ENCODE assay signal across 2 cellular contexts in the genomic region with DNA sequence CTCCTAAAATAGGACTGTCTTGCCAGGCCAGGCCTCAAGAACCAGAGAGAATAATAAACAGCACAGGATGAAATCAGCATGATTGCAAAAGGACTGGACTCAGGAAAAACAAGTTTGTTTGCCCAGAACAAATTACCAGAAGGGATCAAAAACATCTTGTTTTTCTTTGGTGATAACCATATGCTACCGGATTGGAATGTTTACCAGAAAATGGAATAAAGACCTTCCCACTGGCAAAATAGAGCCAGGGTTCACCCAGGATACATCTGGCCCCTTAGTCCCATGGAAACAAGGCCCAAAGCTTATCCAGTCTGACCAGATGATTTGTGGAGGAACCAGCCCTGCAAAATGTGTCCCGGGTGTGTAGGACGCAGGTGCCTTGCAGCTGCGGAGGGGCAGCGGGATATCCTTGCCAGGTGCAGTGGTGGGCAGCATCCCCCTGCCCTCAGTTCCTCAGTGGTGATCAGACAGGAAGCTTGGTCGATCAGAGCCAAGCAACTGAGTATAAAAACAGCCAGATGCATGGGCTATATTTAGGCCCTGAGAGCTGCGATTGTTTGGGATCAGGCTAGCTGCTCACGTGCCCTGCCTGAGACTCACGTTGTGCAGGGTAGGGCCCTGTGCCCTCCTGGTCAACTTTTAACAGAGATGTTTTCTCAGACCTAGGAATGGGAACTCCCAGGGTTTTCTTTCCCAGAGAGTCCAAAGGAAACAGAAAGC.
TF ChIP-seq lines count a peak whose summit lies in the region.

No MANE protein-coding gene starts in this region.

TF ChIP-seq in IMR-90, 13 proteins besides CTCF, POLR2A, EP300 and RAD21:
- no peak for TF ChIP-seq MXI1 (IDR thresholded peaks at IDR 0.05; ENCODE audit: borderline replicate concordance, low read depth, low read length)
- peak; percentile 82 for TF ChIP-seq BHLHE40 (IDR thresholded peaks at IDR 0.05; ENCODE audit: low read depth, low read length)
- peak; percentile 77 for TF ChIP-seq CEBPB (IDR thresholded peaks at IDR 0.05; ENCODE audit: low read depth, low read length)
- peak; percentile 67 for TF ChIP-seq USF2 (IDR thresholded peaks at IDR 0.05; ENCODE audit: low read depth, low read length)
- TF ChIP-seq MAZ (IDR thresholded peaks at IDR 0.05; ENCODE audit: borderline replicate concordance, low read depth, low read length): no peak
TF ChIP-seq in IMR-90: peak in this region for 3.

TF ChIP-seq in HepG2, 621 proteins besides CTCF, POLR2A, EP300 and RAD21 (continues in another document):
- TF ChIP-seq MAFF (IDR thresholded peaks at IDR 0.05; ENCODE audit: low read depth, low read length) (peak; percentile 27; the same call in 1 of the 2 replicates), ZSCAN25 (CRISPR knock-in tag; IDR thresholded peaks at IDR 0.05) (peak; percentile 53; the same call in 1 of the 2 replicates), ZBTB2 (CRISPR knock-in tag; IDR thresholded peaks at IDR 0.05; ENCODE audit: low read depth) (no peak), ZBTB20 (CRISPR knock-in tag; IDR thresholded peaks at IDR 0.05; ENCODE audit: borderline replicate concordance, low read depth) (no peak; the same call in 1 of the 2 replicates), ZNF510 (CRISPR knock-in tag; IDR thresholded peaks at IDR 0.05; ENCODE audit: low read depth) (no peak), ZNF780A (CRISPR knock-in tag; IDR thresholded peaks at IDR 0.05) (no peak), ZKSCAN5 (CRISPR knock-in tag; IDR thresholded peaks at IDR 0.05) (no peak), ZHX2 (IDR thresholded peaks at IDR 0.05; ENCODE audit: low read depth) (no peak), ZHX2 (CRISPR knock-in tag; IDR thresholded peaks at IDR 0.05; ENCODE audit: borderline replicate concordance) (no peak), ZNF3 (CRISPR knock-in tag; IDR thresholded peaks at IDR 0.05) (no peak), CREB1 (IDR thresholded peaks at IDR 0.05) (no peak), CREB1 (CRISPR knock-in tag; IDR thresholded peaks at IDR 0.05) (peak; percentile 61), BORCS8-MEF2B (CRISPR knock-in tag; IDR thresholded peaks at IDR 0.05) (no peak), SP5 (CRISPR knock-in tag; IDR thresholded peaks at IDR 0.05; ENCODE audit: borderline replicate concordance, low read depth) (peak; percentile 84), ZNF337 (CRISPR knock-in tag; IDR thresholded peaks at IDR 0.05; ENCODE audit: borderline replicate concordance, low read depth) (no peak), BRD4 (CRISPR knock-in tag; IDR thresholded peaks at IDR 0.05) (0 out of 2 replicates have a peak, but pooled peaks have one; percentile 37), SOX5 (CRISPR knock-in tag; IDR thresholded peaks at IDR 0.05; ENCODE audit: borderline replicate concordance) (peak; percentile 77), MYNN (CRISPR knock-in tag; IDR thresholded peaks at IDR 0.05; ENCODE audit: low read depth) (no peak), ZNF737 (CRISPR knock-in tag; IDR thresholded peaks at IDR 0.05; ENCODE audit: borderline replicate concordance) (no peak), PPARG (CRISPR knock-in tag; conservative IDR thresholded peaks at IDR 0.05) (peak; percentile 90), ZNF441 (CRISPR knock-in tag; IDR thresholded peaks at IDR 0.05; ENCODE audit: borderline replicate concordance) (no peak), ZNF446 (CRISPR knock-in tag; IDR thresholded peaks at IDR 0.05) (no peak), CBX1 (IDR thresholded peaks at IDR 0.05; ENCODE audit: low read depth) (no peak), ZNF253 (CRISPR knock-in tag; IDR thresholded peaks at IDR 0.05; ENCODE audit: borderline replicate concordance) (no peak), HOXA3 (CRISPR knock-in tag; IDR thresholded peaks at IDR 0.05) (peak; percentile 13; the same call in 1 of the 2 replicates), POGZ (CRISPR knock-in tag; IDR thresholded peaks at IDR 0.05) (no peak; the same call in 1 of the 2 replicates), ZNF12 (CRISPR knock-in tag; IDR thresholded peaks at IDR 0.05) (0 out of 2 replicates have a peak, but pooled peaks have one; percentile 33), ARID4A (CRISPR knock-in tag; IDR thresholded peaks at IDR 0.05; ENCODE audit: borderline replicate concordance) (peak; percentile 38; the same call in 1 of the 2 replicates), EZH2 (conservative IDR thresholded peaks at IDR 0.05; ENCODE audit: low read depth, low read length) (no peak), ZC3H4 (CRISPR knock-in tag; IDR thresholded peaks at IDR 0.05; ENCODE audit: borderline replicate concordance) (peak; percentile 67; the same call in 1 of the 2 replicates), GPN1 (CRISPR knock-in tag; IDR thresholded peaks at IDR 0.05; ENCODE audit: borderline replicate concordance) (no peak), SMAD9 (CRISPR knock-in tag; IDR thresholded peaks at IDR 0.05) (no peak), CAMTA2 (CRISPR knock-in tag; IDR thresholded peaks at IDR 0.05; ENCODE audit: borderline replicate concordance) (no peak), SP1 (IDR thresholded peaks at IDR 0.05) (no peak), SP1 (CRISPR knock-in tag; IDR thresholded peaks at IDR 0.05) (no peak), ZFP41 (CRISPR knock-in tag; IDR thresholded peaks at IDR 0.05; ENCODE audit: borderline replicate concordance) (no peak), RFX5 (IDR thresholded peaks at IDR 0.05; ENCODE audit: low read depth, low read length) (no peak), ZNF775 (CRISPR knock-in tag; IDR thresholded peaks at IDR 0.05; ENCODE audit: borderline replicate concordance) (no peak), MAFG (CRISPR knock-in tag; IDR thresholded peaks at IDR 0.05) (no peak), ZNF788 (CRISPR knock-in tag; IDR thresholded peaks at IDR 0.05; ENCODE audit: borderline replicate concordance) (no peak)
- TF ChIP-seq, protein P1, sequence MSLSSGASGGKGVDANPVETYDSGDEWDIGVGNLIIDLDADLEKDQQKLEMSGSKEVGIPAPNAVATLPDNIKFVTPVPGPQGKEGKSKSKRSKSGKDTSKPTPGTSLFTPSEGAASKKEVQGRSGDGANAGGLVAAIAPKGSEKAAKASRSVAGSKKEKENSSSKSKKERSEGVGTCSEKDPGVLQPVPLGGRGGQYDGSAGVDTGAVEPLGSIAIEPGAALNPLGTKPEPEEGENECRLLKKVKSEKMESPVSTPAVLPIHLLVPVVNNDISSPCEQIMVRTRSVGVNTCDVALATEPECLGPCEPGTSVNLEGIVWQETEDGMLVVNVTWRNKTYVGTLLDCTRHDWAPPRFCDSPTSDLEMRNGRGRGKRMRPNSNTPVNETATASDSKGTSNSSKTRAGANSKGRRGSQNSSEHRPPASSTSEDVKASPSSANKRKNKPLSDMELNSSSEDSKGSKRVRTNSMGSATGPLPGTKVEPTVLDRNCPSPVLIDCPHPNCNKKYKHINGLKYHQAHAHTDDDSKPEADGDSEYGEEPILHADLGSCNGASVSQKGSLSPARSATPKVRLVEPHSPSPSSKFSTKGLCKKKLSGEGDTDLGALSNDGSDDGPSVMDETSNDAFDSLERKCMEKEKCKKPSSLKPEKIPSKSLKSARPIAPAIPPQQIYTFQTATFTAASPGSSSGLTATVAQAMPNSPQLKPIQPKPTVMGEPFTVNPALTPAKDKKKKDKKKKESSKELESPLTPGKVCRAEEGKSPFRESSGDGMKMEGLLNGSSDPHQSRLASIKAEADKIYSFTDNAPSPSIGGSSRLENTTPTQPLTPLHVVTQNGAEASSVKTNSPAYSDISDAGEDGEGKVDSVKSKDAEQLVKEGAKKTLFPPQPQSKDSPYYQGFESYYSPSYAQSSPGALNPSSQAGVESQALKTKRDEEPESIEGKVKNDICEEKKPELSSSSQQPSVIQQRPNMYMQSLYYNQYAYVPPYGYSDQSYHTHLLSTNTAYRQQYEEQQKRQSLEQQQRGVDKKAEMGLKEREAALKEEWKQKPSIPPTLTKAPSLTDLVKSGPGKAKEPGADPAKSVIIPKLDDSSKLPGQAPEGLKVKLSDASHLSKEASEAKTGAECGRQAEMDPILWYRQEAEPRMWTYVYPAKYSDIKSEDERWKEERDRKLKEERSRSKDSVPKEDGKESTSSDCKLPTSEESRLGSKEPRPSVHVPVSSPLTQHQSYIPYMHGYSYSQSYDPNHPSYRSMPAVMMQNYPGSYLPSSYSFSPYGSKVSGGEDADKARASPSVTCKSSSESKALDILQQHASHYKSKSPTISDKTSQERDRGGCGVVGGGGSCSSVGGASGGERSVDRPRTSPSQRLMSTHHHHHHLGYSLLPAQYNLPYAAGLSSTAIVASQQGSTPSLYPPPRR (CRISPR knock-in tag; IDR thresholded peaks at IDR 0.05; ENCODE audit: borderline replicate concordance): peak; percentile 93
